Comparison of ENCODE assay signal across 1 cellular context in the genomic region with DNA sequence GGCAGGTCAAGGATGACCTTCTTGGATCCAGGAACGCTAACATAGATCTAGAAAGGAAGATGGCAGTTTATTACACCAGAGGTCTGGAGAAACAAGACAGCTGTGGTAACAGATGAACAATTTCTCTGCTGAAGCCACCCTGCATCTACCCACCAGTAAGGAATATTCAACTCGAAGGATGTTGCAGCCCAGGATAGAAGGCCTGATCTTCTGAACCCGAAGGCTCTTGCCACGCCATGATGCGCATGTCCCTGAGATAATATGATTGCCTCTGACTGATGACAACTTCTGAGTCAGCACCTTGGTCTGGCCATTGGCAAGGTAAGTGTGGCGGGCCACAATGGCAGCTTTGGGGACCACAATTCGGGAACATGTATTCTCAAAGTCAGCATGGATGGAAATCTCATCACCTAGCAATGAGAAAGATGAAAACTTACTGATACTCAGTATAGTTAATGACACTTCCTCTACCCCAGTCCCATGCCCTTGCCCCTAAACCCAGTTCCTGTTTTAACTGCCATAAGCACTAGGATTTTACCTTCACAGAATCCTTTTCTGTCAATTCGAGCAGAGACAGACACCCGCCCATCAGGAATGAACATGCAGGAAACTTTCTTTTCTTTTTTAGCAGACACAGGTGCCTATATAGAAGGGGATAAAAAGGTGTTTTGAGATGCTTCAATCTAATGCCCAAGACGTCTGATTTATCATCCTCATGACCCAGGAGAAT.
A peak's percentile ranks its signal among the peaks of the same experiment; 100 is the strongest.
TF ChIP-seq lines count a peak whose summit lies in the region.

No MANE protein-coding gene starts in this region.

TF ChIP-seq in HepG2, 621 proteins besides CTCF, POLR2A, EP300 and RAD21 (continues in another document):
- TF ChIP-seq ERF (CRISPR knock-in tag; IDR thresholded peaks at IDR 0.05) (0 out of 2 replicates have a peak, but pooled peaks have one; percentile 18), RBAK (CRISPR knock-in tag; IDR thresholded peaks at IDR 0.05) (no peak), NFE2 (CRISPR knock-in tag; IDR thresholded peaks at IDR 0.05) (no peak), PAF1 (CRISPR knock-in tag; IDR thresholded peaks at IDR 0.05) (peak; percentile 93; the same call in 1 of the 2 replicates), ZNF326 (CRISPR knock-in tag; IDR thresholded peaks at IDR 0.05; ENCODE audit: borderline replicate concordance) (no peak), SAP130 (CRISPR knock-in tag; IDR thresholded peaks at IDR 0.05; ENCODE audit: low read depth) (peak; percentile 8; the same call in 1 of the 2 replicates), ZFP1 (CRISPR knock-in tag; IDR thresholded peaks at IDR 0.05) (no peak), NFYB (CRISPR knock-in tag; IDR thresholded peaks at IDR 0.05) (no peak), TBX3 (IDR thresholded peaks at IDR 0.05; ENCODE audit: borderline replicate concordance) (no peak), ZNF256 (CRISPR knock-in tag; conservative IDR thresholded peaks at IDR 0.05) (no peak), HNRNPUL1 (IDR thresholded peaks at IDR 0.05; ENCODE audit: low read depth, low read length) (no peak), KLF15 (CRISPR knock-in tag; IDR thresholded peaks at IDR 0.05; ENCODE audit: borderline replicate concordance) (no peak), SMAD1 (CRISPR knock-in tag; IDR thresholded peaks at IDR 0.05; ENCODE audit: borderline replicate concordance, low read depth) (no peak), ZNF547 (CRISPR knock-in tag; IDR thresholded peaks at IDR 0.05) (no peak), ARNT (IDR thresholded peaks at IDR 0.05) (no peak), PTBP1 (IDR thresholded peaks at IDR 0.05; ENCODE audit: low read depth, low read length, poor library complexity, severe bottlenecking) (no peak), SCMH1 (CRISPR knock-in tag; IDR thresholded peaks at IDR 0.05; ENCODE audit: borderline replicate concordance) (no peak), NAIF1 (CRISPR knock-in tag; IDR thresholded peaks at IDR 0.05; ENCODE audit: borderline replicate concordance) (no peak), GFI1 (CRISPR knock-in tag; IDR thresholded peaks at IDR 0.05; ENCODE audit: borderline replicate concordance) (no peak), RCOR2 (CRISPR knock-in tag; IDR thresholded peaks at IDR 0.05) (no peak), ZNF589 (CRISPR knock-in tag; conservative IDR thresholded peaks at IDR 0.05) (no peak), HDAC1 (CRISPR knock-in tag; IDR thresholded peaks at IDR 0.05) (peak; percentile 12; the same call in 1 of the 2 replicates), ZNF260 (CRISPR knock-in tag; IDR thresholded peaks at IDR 0.05; ENCODE audit: borderline replicate concordance, low read depth) (no peak), SP5 (CRISPR knock-in tag; IDR thresholded peaks at IDR 0.05; ENCODE audit: borderline replicate concordance, low read depth) (no peak), LCORL (IDR thresholded peaks at IDR 0.05) (no peak), LCORL (CRISPR knock-in tag; IDR thresholded peaks at IDR 0.05) (no peak), FOXK1 (CRISPR knock-in tag; IDR thresholded peaks at IDR 0.05; ENCODE audit: borderline replicate concordance, low read depth) (no peak), ZNF501 (CRISPR knock-in tag; IDR thresholded peaks at IDR 0.05) (0 out of 2 replicates have a peak, but pooled peaks have one; percentile 55), ZBTB38 (CRISPR knock-in tag; IDR thresholded peaks at IDR 0.05) (peak; percentile 46; the same call in 1 of the 2 replicates), ZNF496 (CRISPR knock-in tag; IDR thresholded peaks at IDR 0.05; ENCODE audit: insufficient replicate concordance) (no peak), TEAD2 (CRISPR knock-in tag; IDR thresholded peaks at IDR 0.05) (no peak), PHF21A (CRISPR knock-in tag; IDR thresholded peaks at IDR 0.05) (no peak), ZNF451 (CRISPR knock-in tag; IDR thresholded peaks at IDR 0.05) (no peak), ZNF644 (CRISPR knock-in tag; IDR thresholded peaks at IDR 0.05; ENCODE audit: low read depth) (no peak)
- TF ChIP-seq, protein P1, sequence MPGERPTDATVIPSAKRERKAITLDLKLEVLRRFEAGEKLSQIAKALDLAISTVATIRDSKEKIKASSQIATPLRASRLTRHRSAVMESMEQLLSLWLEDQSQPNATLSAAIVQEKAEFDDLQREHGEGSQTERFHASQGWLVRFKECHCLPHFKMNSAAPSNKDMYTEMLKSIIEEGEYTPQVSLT (CRISPR knock-in tag; IDR thresholded peaks at IDR 0.05; ENCODE audit: borderline replicate concordance, low read depth), result no peak
- TF ChIP-seq, protein P2, sequence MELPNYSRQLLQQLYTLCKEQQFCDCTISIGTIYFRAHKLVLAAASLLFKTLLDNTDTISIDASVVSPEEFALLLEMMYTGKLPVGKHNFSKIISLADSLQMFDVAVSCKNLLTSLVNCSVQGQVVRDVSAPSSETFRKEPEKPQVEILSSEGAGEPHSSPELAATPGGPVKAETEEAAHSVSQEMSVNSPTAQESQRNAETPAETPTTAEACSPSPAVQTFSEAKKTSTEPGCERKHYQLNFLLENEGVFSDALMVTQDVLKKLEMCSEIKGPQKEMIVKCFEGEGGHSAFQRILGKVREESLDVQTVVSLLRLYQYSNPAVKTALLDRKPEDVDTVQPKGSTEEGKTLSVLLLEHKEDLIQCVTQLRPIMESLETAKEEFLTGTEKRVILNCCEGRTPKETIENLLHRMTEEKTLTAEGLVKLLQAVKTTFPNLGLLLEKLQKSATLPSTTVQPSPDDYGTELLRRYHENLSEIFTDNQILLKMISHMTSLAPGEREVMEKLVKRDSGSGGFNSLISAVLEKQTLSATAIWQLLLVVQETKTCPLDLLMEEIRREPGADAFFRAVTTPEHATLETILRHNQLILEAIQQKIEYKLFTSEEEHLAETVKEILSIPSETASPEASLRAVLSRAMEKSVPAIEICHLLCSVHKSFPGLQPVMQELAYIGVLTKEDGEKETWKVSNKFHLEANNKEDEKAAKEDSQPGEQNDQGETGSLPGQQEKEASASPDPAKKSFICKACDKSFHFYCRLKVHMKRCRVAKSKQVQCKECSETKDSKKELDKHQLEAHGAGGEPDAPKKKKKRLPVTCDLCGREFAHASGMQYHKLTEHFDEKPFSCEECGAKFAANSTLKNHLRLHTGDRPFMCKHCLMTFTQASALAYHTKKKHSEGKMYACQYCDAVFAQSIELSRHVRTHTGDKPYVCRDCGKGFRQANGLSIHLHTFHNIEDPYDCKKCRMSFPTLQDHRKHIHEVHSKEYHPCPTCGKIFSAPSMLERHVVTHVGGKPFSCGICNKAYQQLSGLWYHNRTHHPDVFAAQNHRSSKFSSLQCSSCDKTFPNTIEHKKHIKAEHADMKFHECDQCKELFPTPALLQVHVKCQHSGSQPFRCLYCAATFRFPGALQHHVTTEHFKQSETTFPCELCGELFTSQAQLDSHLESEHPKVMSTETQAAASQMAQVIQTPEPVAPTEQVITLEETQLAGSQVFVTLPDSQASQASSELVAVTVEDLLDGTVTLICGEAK (IDR thresholded peaks at IDR 0.05), result no peak
- TF ChIP-seq, protein P2 (CRISPR knock-in tag; IDR thresholded peaks at IDR 0.05), result no peak
- TF ChIP-seq, protein P3, sequence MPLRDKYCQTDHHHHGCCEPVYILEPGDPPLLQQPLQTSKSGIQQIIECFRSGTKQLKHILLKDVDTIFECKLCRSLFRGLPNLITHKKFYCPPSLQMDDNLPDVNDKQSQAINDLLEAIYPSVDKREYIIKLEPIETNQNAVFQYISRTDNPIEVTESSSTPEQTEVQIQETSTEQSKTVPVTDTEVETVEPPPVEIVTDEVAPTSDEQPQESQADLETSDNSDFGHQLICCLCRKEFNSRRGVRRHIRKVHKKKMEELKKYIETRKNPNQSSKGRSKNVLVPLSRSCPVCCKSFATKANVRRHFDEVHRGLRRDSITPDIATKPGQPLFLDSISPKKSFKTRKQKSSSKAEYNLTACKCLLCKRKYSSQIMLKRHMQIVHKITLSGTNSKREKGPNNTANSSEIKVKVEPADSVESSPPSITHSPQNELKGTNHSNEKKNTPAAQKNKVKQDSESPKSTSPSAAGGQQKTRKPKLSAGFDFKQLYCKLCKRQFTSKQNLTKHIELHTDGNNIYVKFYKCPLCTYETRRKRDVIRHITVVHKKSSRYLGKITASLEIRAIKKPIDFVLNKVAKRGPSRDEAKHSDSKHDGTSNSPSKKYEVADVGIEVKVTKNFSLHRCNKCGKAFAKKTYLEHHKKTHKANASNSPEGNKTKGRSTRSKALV (CRISPR knock-in tag; IDR thresholded peaks at IDR 0.05), result no peak
- TF ChIP-seq, protein P4, sequence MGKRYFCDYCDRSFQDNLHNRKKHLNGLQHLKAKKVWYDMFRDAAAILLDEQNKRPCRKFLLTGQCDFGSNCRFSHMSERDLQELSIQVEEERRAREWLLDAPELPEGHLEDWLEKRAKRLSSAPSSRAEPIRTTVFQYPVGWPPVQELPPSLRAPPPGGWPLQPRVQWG (CRISPR knock-in tag; IDR thresholded peaks at IDR 0.05; ENCODE audit: borderline replicate concordance, low read depth), result no peak; the same call in 1 of the 2 replicates
- TF ChIP-seq, protein P5, sequence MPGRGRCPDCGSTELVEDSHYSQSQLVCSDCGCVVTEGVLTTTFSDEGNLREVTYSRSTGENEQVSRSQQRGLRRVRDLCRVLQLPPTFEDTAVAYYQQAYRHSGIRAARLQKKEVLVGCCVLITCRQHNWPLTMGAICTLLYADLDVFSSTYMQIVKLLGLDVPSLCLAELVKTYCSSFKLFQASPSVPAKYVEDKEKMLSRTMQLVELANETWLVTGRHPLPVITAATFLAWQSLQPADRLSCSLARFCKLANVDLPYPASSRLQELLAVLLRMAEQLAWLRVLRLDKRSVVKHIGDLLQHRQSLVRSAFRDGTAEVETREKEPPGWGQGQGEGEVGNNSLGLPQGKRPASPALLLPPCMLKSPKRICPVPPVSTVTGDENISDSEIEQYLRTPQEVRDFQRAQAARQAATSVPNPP (CRISPR knock-in tag; IDR thresholded peaks at IDR 0.05), result no peak
- TF ChIP-seq, protein P6, sequence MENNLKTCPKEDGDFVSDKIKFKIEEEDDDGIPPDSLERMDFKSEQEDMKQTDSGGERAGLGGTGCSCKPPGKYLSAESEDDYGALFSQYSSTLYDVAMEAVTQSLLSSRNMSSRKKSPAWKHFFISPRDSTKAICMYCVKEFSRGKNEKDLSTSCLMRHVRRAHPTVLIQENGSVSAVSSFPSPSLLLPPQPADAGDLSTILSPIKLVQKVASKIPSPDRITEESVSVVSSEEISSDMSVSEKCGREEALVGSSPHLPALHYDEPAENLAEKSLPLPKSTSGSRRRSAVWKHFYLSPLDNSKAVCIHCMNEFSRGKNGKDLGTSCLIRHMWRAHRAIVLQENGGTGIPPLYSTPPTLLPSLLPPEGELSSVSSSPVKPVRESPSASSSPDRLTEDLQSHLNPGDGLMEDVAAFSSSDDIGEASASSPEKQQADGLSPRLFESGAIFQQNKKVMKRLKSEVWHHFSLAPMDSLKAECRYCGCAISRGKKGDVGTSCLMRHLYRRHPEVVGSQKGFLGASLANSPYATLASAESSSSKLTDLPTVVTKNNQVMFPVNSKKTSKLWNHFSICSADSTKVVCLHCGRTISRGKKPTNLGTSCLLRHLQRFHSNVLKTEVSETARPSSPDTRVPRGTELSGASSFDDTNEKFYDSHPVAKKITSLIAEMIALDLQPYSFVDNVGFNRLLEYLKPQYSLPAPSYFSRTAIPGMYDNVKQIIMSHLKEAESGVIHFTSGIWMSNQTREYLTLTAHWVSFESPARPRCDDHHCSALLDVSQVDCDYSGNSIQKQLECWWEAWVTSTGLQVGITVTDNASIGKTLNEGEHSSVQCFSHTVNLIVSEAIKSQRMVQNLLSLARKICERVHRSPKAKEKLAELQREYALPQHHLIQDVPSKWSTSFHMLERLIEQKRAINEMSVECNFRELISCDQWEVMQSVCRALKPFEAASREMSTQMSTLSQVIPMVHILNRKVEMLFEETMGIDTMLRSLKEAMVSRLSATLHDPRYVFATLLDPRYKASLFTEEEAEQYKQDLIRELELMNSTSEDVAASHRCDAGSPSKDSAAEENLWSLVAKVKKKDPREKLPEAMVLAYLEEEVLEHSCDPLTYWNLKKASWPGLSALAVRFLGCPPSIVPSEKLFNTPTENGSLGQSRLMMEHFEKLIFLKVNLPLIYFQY (CRISPR knock-in tag; IDR thresholded peaks at IDR 0.05; ENCODE audit: borderline replicate concordance), result no peak
